Comparison of ENCODE assay signal across 27 cellular contexts in genomic region chr1:57848406-57848805, GRCh38.
DNase-seq lines count a peak whose midpoint lies in the region; ATAC-seq and TF ChIP-seq lines count a peak whose summit lies in the region.
"Had no signal": no experiment of that assay in that cellular context is flagged by ENCODE, and none has a peak within 500 bp of the region (broad histone marks: within the 10 kb centered on the region; RNA-seq: fewer than 3 reads in every experiment).

No MANE protein-coding gene starts in this region.

- no peaks in the 10 kb centered on the region for H3K9me3 Mint-ChIP-seq in activated T-cell treated with anti-CD3 and anti-CD28 coated beads, Interleukin-2, amount 50 U/mL, for 24 hours
- H3K9me3 Mint-ChIP-seq: activated naive CD8-positive, alpha-beta T cell treated with anti-CD3 and anti-CD28 coated beads for 36 hours; CD4-positive, alpha-beta T cell; stimulated activated memory B cell treated with anti-CD40 and anti-IgM and Interleukin-4, amounts not matched to agents 10 μg/mL and 1 μg/mL and 100 μg/mL, for 72 hours; WTC11 had no signal

- ATAC-seq in HG03457 (IDR thresholded peaks at IDR 0.05; ENCODE audit: unreplicated experiment) (no peak), HG02588 (IDR thresholded peaks at IDR 0.05; ENCODE audit: unreplicated experiment) (no peak)
- ATAC-seq: activated T-helper 17 cell treated with anti-CD3 and anti-CD28 coated beads, Interleukin-2, amount 50 U/mL, for 72 hours; body of pancreas; esophagus mucosa; right cardiac atrium; WTC11 had no signal

- H4K91ac ChIP-seq in mesenchymal stem cell (ENCODE audit: low read length), result no peak overlapping the region

- H3K27me3 ChIP-seq in adipocyte (replicated peaks; ENCODE audit: control insufficient read depth, insufficient read depth, low read length) (no peaks in the 10 kb centered on the region), mesenchymal stem cell (ENCODE audit: control insufficient read depth in 1 of 2, insufficient read depth in 1 of 2, low read length in 2 of 2) (no peaks in the 10 kb centered on the region), mesendoderm (ENCODE audit: insufficient read depth, low read length, poor library complexity) (no peaks in the 10 kb centered on the region)
- H3K27me3 ChIP-seq: body of pancreas, ovary, suprapubic skin, vagina had no signal

- peak; percentile 51 for DNase-seq in Daoy (ENCODE audit: low read depth)
- DNase-seq in adipocyte (ENCODE audit: low read depth), result peak; percentile 8
- DNase-seq in fibroblast of pulmonary artery (ENCODE audit: low read depth), result peak; percentile 17
- peak; percentile 11 for DNase-seq in mesenchymal stem cell
- no peak for DNase-seq in activated T-cell treated with anti-CD3 and anti-CD28 coated beads, Interleukin-2, amount 50 U/mL, for 24 hours
- no peak for DNase-seq in mesendoderm
- DNase-seq: activated CD4-positive, alpha-beta T cell treated with anti-CD3 and anti-CD28 coated beads, Interleukin-2, amount 50 U/mL, for 4 hours; activated naive CD8-positive, alpha-beta T cell treated with anti-CD3 and anti-CD28 coated beads for 36 hours; body of pancreas; CD4-positive, alpha-beta T cell; effector CD4-positive, alpha-beta T cell; naive B cell; NCI-H1092; NCI-H2081; NCI-H345; NCI-H748 treated with DMSO at 0.1 percent for 48 hours; ovary; right cardiac atrium; stimulated activated CD4-positive, alpha-beta T cell treated with anti-CD3 and anti-CD28 coated beads, Interleukin-4, amount 100 ng/mL, for 1 hour had no signal

- H3K4ac ChIP-seq in mesenchymal stem cell (ENCODE audit: low read depth in 1 of 2, low read length in 2 of 2) (no peak overlapping the region), mesendoderm (ENCODE audit: low read depth, low read length) (no peak overlapping the region)

- no peak overlapping the region for H3K14ac ChIP-seq in mesenchymal stem cell (ENCODE audit: low read length in 2 of 2)

- H2AK5ac ChIP-seq in mesenchymal stem cell (ENCODE audit: low read length, severe bottlenecking), result no peak overlapping the region
- H2AK5ac ChIP-seq in mesendoderm (ENCODE audit: low read length), result no peak overlapping the region

- H2BK15ac ChIP-seq in mesenchymal stem cell (ENCODE audit: low read depth, poor library complexity, severe bottlenecking), result no peak overlapping the region
- H2BK15ac ChIP-seq in mesendoderm (replicated peaks; ENCODE audit: low read depth), result no peak overlapping the region

- no peak for TF ChIP-seq CTCF in fibroblast of pulmonary artery (IDR thresholded peaks at IDR 0.05; ENCODE audit: low read length, missing control alignments)

- H3K4me1 ChIP-seq in adipocyte (ENCODE audit: control insufficient read depth, insufficient read depth, low read length) (peaks cover 13% of the 10 kb centered on the region), mesenchymal stem cell (ENCODE audit: control insufficient read depth, insufficient read depth, low read depth, low read length) (no peaks in the 10 kb centered on the region), mesendoderm (ENCODE audit: control insufficient read depth, low read depth, low read length) (no peaks in the 10 kb centered on the region)
- H3K4me1 ChIP-seq: body of pancreas, suprapubic skin, vagina had no signal

- H3K4me1 Mint-ChIP-seq in activated T-cell treated with anti-CD3 and anti-CD28 coated beads, Interleukin-2, amount 50 U/mL, for 24 hours (ENCODE audit: low read depth), result no peaks in the 10 kb centered on the region
- H3K4me1 Mint-ChIP-seq: activated naive CD8-positive, alpha-beta T cell treated with anti-CD3 and anti-CD28 coated beads for 36 hours; activated T-helper 17 cell treated with anti-CD3 and anti-CD28 coated beads, Interleukin-2, amount 50 U/mL, for 72 hours; naive B cell; stimulated activated memory B cell treated with anti-CD40 and anti-IgM and Interleukin-4, amounts not matched to agents 10 μg/mL and 1 μg/mL and 100 μg/mL, for 72 hours had no signal

- H3K4me2 ChIP-seq in mesenchymal stem cell (ENCODE audit: low read length, poor library complexity, severe bottlenecking), result no peak overlapping the region
- no peak overlapping the region for H3K4me2 ChIP-seq in mesendoderm (ENCODE audit: low read length)

- no peak overlapping the region for H2BK120ac ChIP-seq in mesenchymal stem cell (ENCODE audit: low read depth, low read length)
- H2BK120ac ChIP-seq in mesendoderm (ENCODE audit: low read depth, low read length), result no peak overlapping the region

- H3K9ac ChIP-seq in adipocyte (ENCODE audit: low read length) (no peak overlapping the region), mesenchymal stem cell (ENCODE audit: low read length) (no peak overlapping the region), mesendoderm (ENCODE audit: low read length) (no peak overlapping the region)

- no peaks in the 10 kb centered on the region for H3K79me2 ChIP-seq in mesendoderm (ENCODE audit: control insufficient read depth, insufficient read depth, low read length)

- H3K4me3 ChIP-seq in adipocyte (ENCODE audit: low read length) (no peak overlapping the region), fibroblast of pulmonary artery (replicated peaks; ENCODE audit: low read depth, low read length) (no peak overlapping the region), mesenchymal stem cell (ENCODE audit: insufficient read depth in 1 of 2, low read depth in 1 of 2, low read length in 2 of 2) (no peak overlapping the region), mesendoderm (ENCODE audit: low read length) (no peak overlapping the region)
- H3K4me3 ChIP-seq: body of pancreas, ovary, suprapubic skin, vagina had no signal

- H3K56ac ChIP-seq in mesendoderm (ENCODE audit: low read length), result no peak overlapping the region

- peaks cover 16% of the 10 kb centered on the region for H3K27me3 Mint-ChIP-seq in activated T-cell treated with anti-CD3 and anti-CD28 coated beads, Interleukin-2, amount 50 U/mL, for 24 hours

- no peak overlapping the region for H3K27ac Mint-ChIP-seq in activated T-cell treated with anti-CD3 and anti-CD28 coated beads, Interleukin-2, amount 50 U/mL, for 24 hours
- H3K27ac Mint-ChIP-seq: activated naive CD8-positive, alpha-beta T cell treated with anti-CD3 and anti-CD28 coated beads for 36 hours; activated T-helper 17 cell treated with anti-CD3 and anti-CD28 coated beads, Interleukin-2, amount 50 U/mL, for 72 hours; CD4-positive, alpha-beta T cell; naive B cell; stimulated activated memory B cell treated with anti-CD40 and anti-IgM and Interleukin-4, amounts not matched to agents 10 μg/mL and 1 μg/mL and 100 μg/mL, for 72 hours; WTC11 had no signal

- H3K23ac ChIP-seq in mesenchymal stem cell (ENCODE audit: low read length in 2 of 2) (no peak overlapping the region), mesendoderm (ENCODE audit: low read length) (no peak overlapping the region)

- H2BK5ac ChIP-seq in mesenchymal stem cell (ENCODE audit: low read depth, low read length, poor library complexity, severe bottlenecking) (no peak overlapping the region), mesendoderm (ENCODE audit: low read length) (no peak overlapping the region)

- H3K36me3 ChIP-seq in adipocyte (ENCODE audit: control insufficient read depth, insufficient read depth, low read length, severe bottlenecking), result no peaks in the 10 kb centered on the region
- H3K36me3 ChIP-seq in mesenchymal stem cell (ENCODE audit: control insufficient read depth in 1 of 2, insufficient read depth in 2 of 2, low read depth in 1 of 2, low read length in 2 of 2), result no peaks in the 10 kb centered on the region
- no peaks in the 10 kb centered on the region for H3K36me3 ChIP-seq in mesendoderm (ENCODE audit: control insufficient read depth, insufficient read depth, low read length)
- H3K36me3 ChIP-seq: ovary, suprapubic skin, vagina had no signal

- H2BK12ac ChIP-seq in mesenchymal stem cell (ENCODE audit: low read length in 2 of 2), result no peak overlapping the region

- H3K27ac ChIP-seq in mesenchymal stem cell (ENCODE audit: low read length, poor library complexity, severe bottlenecking) (no peak overlapping the region), mesendoderm (ENCODE audit: low read depth, low read length) (no peak overlapping the region)
- H3K27ac ChIP-seq: body of pancreas, ovary, suprapubic skin, vagina had no signal

- no peak overlapping the region for H4K5ac ChIP-seq in mesendoderm (ENCODE audit: low read length)

- H3K79me1 ChIP-seq in mesenchymal stem cell (replicated peaks; ENCODE audit: low read length, poor library complexity, severe bottlenecking), result no peaks in the 10 kb centered on the region
- no peaks in the 10 kb centered on the region for H3K79me1 ChIP-seq in mesendoderm (ENCODE audit: low read length)

- H3K9me3 ChIP-seq in adipocyte (ENCODE audit: control insufficient read depth, low read length) (no peaks in the 10 kb centered on the region), mesenchymal stem cell (ENCODE audit: control insufficient read depth, low read length) (no peaks in the 10 kb centered on the region)
- H3K9me3 ChIP-seq: body of pancreas, ovary, suprapubic skin, vagina had no signal

- no peaks in the 10 kb centered on the region for H3K36me3 Mint-ChIP-seq in activated T-cell treated with anti-CD3 and anti-CD28 coated beads, Interleukin-2, amount 50 U/mL, for 24 hours (ENCODE audit: low read depth)
- H3K36me3 Mint-ChIP-seq: activated naive CD8-positive, alpha-beta T cell treated with anti-CD3 and anti-CD28 coated beads for 36 hours; naive B cell; stimulated activated memory B cell treated with anti-CD40 and anti-IgM and Interleukin-4, amounts not matched to agents 10 μg/mL and 1 μg/mL and 100 μg/mL, for 72 hours; WTC11 had no signal

- H2AFZ ChIP-seq in mesenchymal stem cell (ENCODE audit: low read depth, low read length), result no peak overlapping the region

- no peak overlapping the region for H3K18ac ChIP-seq in mesenchymal stem cell (ENCODE audit: low read depth in 1 of 2, low read length in 2 of 2)
- no peak overlapping the region for H3K18ac ChIP-seq in mesendoderm (ENCODE audit: low read length)

- no peak overlapping the region for H3K4me3 Mint-ChIP-seq in activated T-cell treated with anti-CD3 and anti-CD28 coated beads, Interleukin-2, amount 50 U/mL, for 24 hours
- H3K4me3 Mint-ChIP-seq: activated naive CD8-positive, alpha-beta T cell treated with anti-CD3 and anti-CD28 coated beads for 36 hours; activated T-helper 17 cell treated with anti-CD3 and anti-CD28 coated beads, Interleukin-2, amount 50 U/mL, for 72 hours; CD4-positive, alpha-beta T cell; naive B cell; stimulated activated memory B cell treated with anti-CD40 and anti-IgM and Interleukin-4, amounts not matched to agents 10 μg/mL and 1 μg/mL and 100 μg/mL, for 72 hours; WTC11 had no signal

- H4K8ac ChIP-seq in mesenchymal stem cell (ENCODE audit: low read length) (no peak overlapping the region), mesendoderm (ENCODE audit: low read depth, low read length) (no peak overlapping the region)

Comparison
In these comparisons a context has a peak if more than half of its experiments do, and no peak if none do; other contexts are left out.
1. DNase-seq: peak in Daoy (single experiment), adipocyte (single experiment), fibroblast of pulmonary artery (single experiment) and mesenchymal stem cell (single experiment); none in activated T-cell treated with anti-CD3 and anti-CD28 coated beads, Interleukin-2, amount 50 U/mL, for 24 hours (single experiment) and mesendoderm (single experiment).